Comparison of ENCODE assay signal across 9 cellular contexts in genomic region chr15:70264014-70264492, GRCh38.
DNase-seq lines count a peak whose midpoint lies in the region; ATAC-seq lines count a peak whose summit lies in the region.
"Had no signal": no experiment of that assay in that cellular context is flagged by ENCODE, and none has a peak within 500 bp of the region (broad histone marks: within the 10 kb centered on the region; RNA-seq: fewer than 3 reads in every experiment).

No MANE protein-coding gene starts in this region.

- peaks cover 0 to 5% (median 0%) of the 10 kb centered on the region in 11 experiments; a peak in 6 of 22 replicates for H4K20me1 ChIP-seq in BLaER1 treated with 17β-estradiol and CSF1 and Interleukin-3, amounts not matched to agents 10 nM and 100 nM

- peak overlapping the region; percentile 49 to 76 (median 63); a peak in 20 of 22 replicates for H3K9ac ChIP-seq in BLaER1 treated with 17β-estradiol and CSF1 and Interleukin-3, amounts not matched to agents 10 nM and 100 nM

- H3K36me3 ChIP-seq in BLaER1 treated with 17β-estradiol and CSF1 and Interleukin-3, amounts not matched to agents 10 nM and 100 nM: no peaks in the 10 kb centered on the region

- H3K27ac ChIP-seq in BLaER1 treated with 17β-estradiol and CSF1 and Interleukin-3, amounts not matched to agents 10 nM and 100 nM: peak overlapping the region; percentile 52 to 84 (median 73); a peak in 21 of 22 replicates

- H3K27me3 ChIP-seq in BLaER1 treated with 17β-estradiol and CSF1 and Interleukin-3, amounts not matched to agents 10 nM and 100 nM: peaks cover 9 to 44% (median 36%) of the 10 kb centered on the region in 11 experiments

- peak; percentile 90 for DNase-seq in NCI-H1417 treated with DMSO at 0.1 percent for 48 hours (lab: John Stamatoyannopoulos, UW)
- peak; percentile 89 for DNase-seq in SKM-1 treated with dmso at 0.1 percent for 144 hours (lab: John Stamatoyannopoulos, UW; ENCODE audit: unreplicated experiment)
- DNase-seq in kidney tubule cell (ENCODE audit: low spot score): peak; percentile 90
- DNase-seq in activated CD4-positive, CD25-positive, alpha-beta regulatory T cell (lab: John Stamatoyannopoulos, UW): no peak
- no peak for DNase-seq in NCI-H2196 treated with DMSO at 0.1 percent for 48 hours (lab: John Stamatoyannopoulos, UW; ENCODE audit: unreplicated experiment)
- DNase-seq: NK-92 treated with Interleukin-12 subunit alpha and Interleukin-12 subunit beta, amount 100 ng/mL, for 24 hours had no signal

- peaks cover 67 to 98% (median 92%) of the 10 kb centered on the region in 10 experiments for H3K4me1 ChIP-seq in BLaER1 treated with 17β-estradiol and CSF1 and Interleukin-3, amounts not matched to agents 10 nM and 100 nM

- peak overlapping the region; percentile 68 to 97 (median 93) for H3K4me2 ChIP-seq in BLaER1 treated with 17β-estradiol and CSF1 and Interleukin-3, amounts not matched to agents 10 nM and 100 nM

- no peaks in the 10 kb centered on the region for H3K9me3 ChIP-seq in BLaER1 treated with 17β-estradiol and CSF1 and Interleukin-3, amounts not matched to agents 10 nM and 100 nM (replicated peaks in 1 of 11)

- ATAC-seq in GM21423 (IDR thresholded peaks at IDR 0.05; ENCODE audit: unreplicated experiment): no peak
- ATAC-seq in HG03039 (IDR thresholded peaks at IDR 0.05; ENCODE audit: unreplicated experiment): no peak

- peak overlapping the region in 6 of 10 experiments; percentile 12 to 52 (median 32); a peak in 7 of 20 replicates for H3K4me3 ChIP-seq in BLaER1 treated with 17β-estradiol and CSF1 and Interleukin-3, amounts not matched to agents 10 nM and 100 nM

Comparison
In these comparisons a context has a peak if more than half of its experiments do, and no peak if none do; other contexts are left out.
1. DNase-seq: peak in NCI-H1417 treated with DMSO at 0.1 percent for 48 hours (single experiment), SKM-1 treated with dmso at 0.1 percent for 144 hours (single experiment) and kidney tubule cell (single experiment); none in activated CD4-positive, CD25-positive, alpha-beta regulatory T cell (0 of 4) and NCI-H2196 treated with DMSO at 0.1 percent for 48 hours (single experiment).